9 cellular contexts compared by ENCODE assay signal in genomic region chr4:15238720-15239119, GRCh38.
A peak's percentile ranks its signal among the peaks of the same experiment; 100 is the strongest.
DNase-seq lines count a peak whose midpoint lies in the region; ATAC-seq and TF ChIP-seq lines count a peak whose summit lies in the region.
"Had no signal": no experiment of that assay in that cellular context is flagged by ENCODE, and none has a peak within 500 bp of the region (broad histone marks: within the 10 kb centered on the region; RNA-seq: fewer than 3 reads in every experiment).

No MANE protein-coding gene starts in this region.

- CTCF ChIA-PET in activated naive CD4-positive, alpha-beta T cell treated with anti-CD3 and anti-CD28 coated beads for 36 hours (lab: Charles Lee), result interaction anchor here (0.6 to 9.6 kb wide), 4 partner anchors 9 to 220 kb away, joined by 4 to 134 read pairs (median 30); no protein-coding TSS in a partner anchor

- DNase-seq in activated naive CD4-positive, alpha-beta T cell treated with anti-CD3 and anti-CD28 coated beads for 36 hours, result peak; percentile 66
- no peak for DNase-seq in activated naive CD4-positive, alpha-beta T cell treated with anti-CD3 and anti-CD28 coated beads, Interleukin-2, amount 50 U/mL, for 16 hours
- DNase-seq in SJCRH30 (peak; percentile 24 to 49), epidermal melanocyte (ENCODE audit: insufficient read length, low spot score) (peak; percentile 66), mucosa of descending colon (no peak), activated gamma-delta T cell treated with Interleukin-2 at 50 U/mL for 16 hours (no peak)

- H3K9me3 ChIP-seq in SJCRH30 (replicated peaks) (no peaks in the 10 kb centered on the region), mucosa of descending colon (no peaks in the 10 kb centered on the region)

- H3K36me3 ChIP-seq in SJCRH30 (no peaks in the 10 kb centered on the region), mucosa of descending colon (ENCODE audit: low read depth) (no peaks in the 10 kb centered on the region)

- H3K9me3 Mint-ChIP-seq in activated naive CD4-positive, alpha-beta T cell treated with anti-CD3 and anti-CD28 coated beads for 36 hours, result no peaks in the 10 kb centered on the region

- no peak for TF ChIP-seq CTCF in mucosa of descending colon (IDR thresholded peaks at IDR 0.05)

- no peak overlapping the region for H3K27ac ChIP-seq in SJCRH30

- no peak overlapping the region for H3K27ac Mint-ChIP-seq in activated naive CD4-positive, alpha-beta T cell treated with anti-CD3 and anti-CD28 coated beads for 36 hours
- H3K27ac Mint-ChIP-seq: activated naive CD8-positive, alpha-beta T cell had no signal

- no peaks in the 10 kb centered on the region for H3K36me3 Mint-ChIP-seq in activated naive CD4-positive, alpha-beta T cell treated with anti-CD3 and anti-CD28 coated beads for 36 hours (ENCODE audit: low read depth)
- H3K36me3 Mint-ChIP-seq: activated naive CD8-positive, alpha-beta T cell had no signal

- intact Hi-C loops in activated naive CD4-positive, alpha-beta T cell treated with anti-CD3 and anti-CD28 coated beads for 36 hours (cut with micrococcal nuclease), result loop anchor here (1.0 to 10.0 kb wide), 4 partner anchors 158 to 516 kb away; no protein-coding TSS in a partner anchor
- intact Hi-C loops in mucosa of descending colon (cut with DNase I, micrococcal nuclease), result loop anchor here (5.0 to 10.0 kb wide), 2 partner anchors 156 to 219 kb away; no protein-coding TSS in a partner anchor

- H3K4me1 ChIP-seq in SJCRH30 (peaks cover 15% of the 10 kb centered on the region), mucosa of descending colon (ENCODE audit: low read depth) (no peaks in the 10 kb centered on the region)

- H3K4me1 Mint-ChIP-seq in activated naive CD4-positive, alpha-beta T cell treated with anti-CD3 and anti-CD28 coated beads for 36 hours (ENCODE audit: low read depth), result peaks cover 9% of the 10 kb centered on the region

- ATAC-seq in HG02759 (IDR thresholded peaks at IDR 0.05; ENCODE audit: unreplicated experiment), result peak; percentile 58
- ATAC-seq in mucosa of descending colon, result peak; percentile 70
- no peak for ATAC-seq in HG03039 (IDR thresholded peaks at IDR 0.05; ENCODE audit: unreplicated experiment)

- no peak overlapping the region for H3K4me3 Mint-ChIP-seq in activated naive CD4-positive, alpha-beta T cell treated with anti-CD3 and anti-CD28 coated beads for 36 hours
- H3K4me3 Mint-ChIP-seq: activated naive CD8-positive, alpha-beta T cell had no signal

- H3K4me3 ChIP-seq in SJCRH30, result no peak overlapping the region
- H3K4me3 ChIP-seq in mucosa of descending colon, result no peak overlapping the region

- H3K27me3 Mint-ChIP-seq in activated naive CD4-positive, alpha-beta T cell treated with anti-CD3 and anti-CD28 coated beads for 36 hours (ENCODE audit: low read depth), result no peaks in the 10 kb centered on the region
- H3K27me3 Mint-ChIP-seq: activated naive CD8-positive, alpha-beta T cell had no signal

- no peaks in the 10 kb centered on the region for H3K27me3 ChIP-seq in SJCRH30

Comparison
In these comparisons a context has a peak if more than half of its experiments do, and no peak if none do; other contexts are left out.
1. DNase-seq: peak in activated naive CD4-positive, alpha-beta T cell treated with anti-CD3 and anti-CD28 coated beads for 36 hours (single experiment), SJCRH30 (2 of 2) and epidermal melanocyte (single experiment); none in activated naive CD4-positive, alpha-beta T cell treated with anti-CD3 and anti-CD28 coated beads, Interleukin-2, amount 50 U/mL, for 16 hours (single experiment), mucosa of descending colon (0 of 3) and activated gamma-delta T cell treated with Interleukin-2 at 50 U/mL for 16 hours (single experiment).